In genomic region chr17:7651959-7652658, GRCh38 we compare ENCODE assay signal across 13 cellular contexts. TPM values are rescaled to one million over a fixed set of nuclear protein-coding genes. Genes with fewer than 3 reads are reported as not detected.
DNase-seq lines count a peak whose midpoint lies in the region; ATAC-seq and TF ChIP-seq lines count a peak whose summit lies in the region.
"Had no signal": no experiment of that assay in that cellular context is flagged by ENCODE, and none has a peak within 500 bp of the region (broad histone marks: within the 10 kb centered on the region; RNA-seq: fewer than 3 reads in every experiment).

No MANE protein-coding gene starts in this region.

- peaks cover 11 to 21% of the 10 kb centered on the region in 2 donors for H3K4me1 ChIP-seq in naive thymus-derived CD4-positive, alpha-beta T cell (ENCODE audit: control insufficient read depth in 2 of 2, insufficient read depth in 2 of 2, low read length in 2 of 2)
- peaks cover 0 to 30% (median 18%) of the 10 kb centered on the region in 4 donors for H3K4me1 ChIP-seq in tibial nerve

- no peak for ATAC-seq in naive thymus-derived CD4-positive, alpha-beta T cell
- ATAC-seq in HG03045 (IDR thresholded peaks at IDR 0.05; ENCODE audit: unreplicated experiment) (no peak), HG02870 (IDR thresholded peaks at IDR 0.05; ENCODE audit: unreplicated experiment) (no peak)

- CTCF ChIA-PET in activated naive CD4-positive, alpha-beta T cell treated with anti-CD3 and anti-CD28 coated beads for 36 hours (lab: Charles Lee): interaction anchor here (0.5 to 2.9 kb wide), 3 partner anchors 21 to 35 kb away, joined by 3 to 20 read pairs (median 12); partner anchors contain the start of genes SHBG, TP53 and WRAP53
- CTCF ChIA-PET in naive thymus-derived CD4-positive, alpha-beta T cell (lab: Charles Lee): interaction anchor here (0.6 to 1.8 kb wide), 3 partner anchors 15 to 206 kb away, joined by 3 to 11 read pairs (median 3); partner anchors contain the start of genes TP53 and WRAP53

- H3K27ac Mint-ChIP-seq in activated naive CD4-positive, alpha-beta T cell treated with anti-CD3 and anti-CD28 coated beads for 36 hours: no peak overlapping the region
- H3K27ac Mint-ChIP-seq in naive thymus-derived CD4-positive, alpha-beta T cell: no peak overlapping the region

- peaks cover 18% of the 10 kb centered on the region for H3K4me1 Mint-ChIP-seq in activated naive CD4-positive, alpha-beta T cell treated with anti-CD3 and anti-CD28 coated beads for 36 hours (ENCODE audit: low read depth)
- peaks cover 10 to 21% (median 15%) of the 10 kb centered on the region in 7 donors for H3K4me1 Mint-ChIP-seq in naive thymus-derived CD4-positive, alpha-beta T cell

- TF ChIP-seq CTCF in tibial nerve (IDR thresholded peaks at IDR 0.05): no peak

- no peak for DNase-seq in activated naive CD4-positive, alpha-beta T cell treated with anti-CD3 and anti-CD28 coated beads for 36 hours
- no peak for DNase-seq in activated naive CD4-positive, alpha-beta T cell treated with Interleukin-2 at 50 U/mL for 16 hours
- DNase-seq in naive thymus-derived CD4-positive, alpha-beta T cell: no peak
- DNase-seq in tibial nerve (ENCODE audit: low spot score in 2 of 2) (no peak), DMS114 treated with DMSO at 0.1 percent for 48 hours (lab: John Stamatoyannopoulos, UW; ENCODE audit: unreplicated experiment) (no peak)
- DNase-seq: activated CD4-positive, alpha-beta T cell treated with anti-CD3 and anti-CD28 coated beads for 48 hours; AML-193; central memory CD4-positive, alpha-beta T cell; stimulated activated CD4-positive, alpha-beta T cell treated with anti-CD3 and anti-CD28 coated beads, Interleukin-4, amount 100 ng/mL, for 24 hours had no signal

- H3K9me3 Mint-ChIP-seq in activated naive CD4-positive, alpha-beta T cell treated with anti-CD3 and anti-CD28 coated beads for 36 hours: no peaks in the 10 kb centered on the region
- H3K9me3 Mint-ChIP-seq in naive thymus-derived CD4-positive, alpha-beta T cell: peaks cover 0 to 1% (median 0%) of the 10 kb centered on the region in 11 donors

- TF ChIP-seq POLR2A in tibial nerve (IDR thresholded peaks at IDR 0.05): no peak

- H3K27me3 Mint-ChIP-seq in activated naive CD4-positive, alpha-beta T cell treated with anti-CD3 and anti-CD28 coated beads for 36 hours (ENCODE audit: low read depth): peaks cover 22% of the 10 kb centered on the region
- H3K27me3 Mint-ChIP-seq in naive thymus-derived CD4-positive, alpha-beta T cell: peaks cover 17 to 64% (median 33%) of the 10 kb centered on the region in 5 donors

- no peaks in the 10 kb centered on the region for H3K36me3 Mint-ChIP-seq in activated naive CD4-positive, alpha-beta T cell treated with anti-CD3 and anti-CD28 coated beads for 36 hours (ENCODE audit: low read depth)
- H3K36me3 Mint-ChIP-seq in naive thymus-derived CD4-positive, alpha-beta T cell: peaks cover 0 to 4% (median 0%) of the 10 kb centered on the region in 5 donors

- intact Hi-C loops in activated naive CD4-positive, alpha-beta T cell treated with anti-CD3 and anti-CD28 coated beads for 36 hours (cut with micrococcal nuclease): loop anchor here (5.0 kb wide), 1 partner anchor 65 kb away; the partner anchor contains the start of gene DNAH2
- intact Hi-C loops in naive thymus-derived CD4-positive, alpha-beta T cell (cut with micrococcal nuclease): loop anchor here (2.0 kb wide), 2 partner anchors 35 to 79 kb away; partner anchors contain the start of gene TP53 (in 2 of the 2)

- no peak for TF ChIP-seq EP300 in tibial nerve (IDR thresholded peaks at IDR 0.05)

- WGBS in tibial nerve, 2 donors: 10 to 21% methylated on average over 17 to 21 of the region's 22 CpGs

- H3K27ac ChIP-seq in cingulate gyrus (ENCODE audit: low read depth, low read length) (peak overlapping the region; percentile 69), tibial nerve (peak overlapping the region; percentile 1 to 88 (median 74))
- no peak overlapping the region for H3K27ac ChIP-seq in naive thymus-derived CD4-positive, alpha-beta T cell (ENCODE audit: low read depth, low read length)

- H3K27me3 ChIP-seq in naive thymus-derived CD4-positive, alpha-beta T cell (ENCODE audit: control insufficient read depth in 2 of 2, insufficient read depth in 2 of 2, low read length in 2 of 2): peaks cover 0 to 15% of the 10 kb centered on the region in 2 donors
- peaks cover 0 to 38% of the 10 kb centered on the region in 2 donors for H3K27me3 ChIP-seq in tibial nerve

- peak overlapping the region; percentile 22 for H3K4me3 Mint-ChIP-seq in activated naive CD4-positive, alpha-beta T cell treated with anti-CD3 and anti-CD28 coated beads for 36 hours
- H3K4me3 Mint-ChIP-seq in naive thymus-derived CD4-positive, alpha-beta T cell: peak overlapping the region in 9 of 10 donors; percentile 32 to 92 (median 61)

- H3K4me3 ChIP-seq in naive thymus-derived CD4-positive, alpha-beta T cell (ENCODE audit: low read length): no peak overlapping the region
- H3K4me3 ChIP-seq in tibial nerve: peak overlapping the region; percentile 28 to 62 (median 52)

- POLR2A ChIA-PET in naive thymus-derived CD4-positive, alpha-beta T cell (lab: Charles Lee): interaction anchor here (2.1 to 3.1 kb wide), 2 partner anchors 10 to 34 kb away, joined by 10 to 55 read pairs; partner anchors contain the start of genes TP53 and WRAP53

- no peaks in the 10 kb centered on the region for H3K9me3 ChIP-seq in naive thymus-derived CD4-positive, alpha-beta T cell (ENCODE audit: control insufficient read depth in 2 of 3, low read length in 3 of 3)
- H3K9me3 ChIP-seq in tibial nerve: no peaks in the 10 kb centered on the region

- H3K36me3 ChIP-seq in naive thymus-derived CD4-positive, alpha-beta T cell (ENCODE audit: control insufficient read depth in 2 of 3, insufficient read depth in 3 of 3, low read length in 3 of 3): no peaks in the 10 kb centered on the region
- H3K36me3 ChIP-seq in tibial nerve: no peaks in the 10 kb centered on the region

RNA-seq across cellular contexts. Expression of gene ATP1B2, which starts 1.4 kb away (rescaled TPM):
- total RNA-seq in activated naive CD4-positive, alpha-beta T cell treated with anti-CD3 and anti-CD28 coated beads for 36 hours: under 1 TPM; 0.14 to 0.30 TPM
- 1 to 10 TPM in 1 of 5 experiments, under 1 TPM in 4; 0.12 to 1.1 (median 0.29) TPM for total RNA-seq in naive thymus-derived CD4-positive, alpha-beta T cell
- polyA plus RNA-seq in naive thymus-derived CD4-positive, alpha-beta T cell: not detected
- 1 to 10 TPM; 1.5 to 3.9 (median 1.9) TPM for total RNA-seq in tibial nerve
- total RNA-seq: HT1080 had no signal

RNA-seq across cellular contexts. Expression of gene SHBG, which starts 22.2 kb away (rescaled TPM):
- total RNA-seq in activated naive CD4-positive, alpha-beta T cell treated with anti-CD3 and anti-CD28 coated beads for 36 hours: not detected
- not detected for total RNA-seq in naive thymus-derived CD4-positive, alpha-beta T cell
- not detected for polyA plus RNA-seq in naive thymus-derived CD4-positive, alpha-beta T cell
- total RNA-seq in tibial nerve: 1 to 10 TPM in 1 of 4 donors, under 1 TPM in 1, not detected in 2; 0.63 to 1.2 TPM
- total RNA-seq: HT1080 had no signal

RNA-seq across cellular contexts. Expression of gene SAT2, which starts 24.5 kb away (rescaled TPM):
- total RNA-seq in activated naive CD4-positive, alpha-beta T cell treated with anti-CD3 and anti-CD28 coated beads for 36 hours: 10 to 100 TPM; 14.3 to 16.9 TPM
- 10 to 100 TPM; 26.5 to 95.0 (median 77.2) TPM for total RNA-seq in naive thymus-derived CD4-positive, alpha-beta T cell
- polyA plus RNA-seq in naive thymus-derived CD4-positive, alpha-beta T cell: 10 to 100 TPM; 42.0 to 47.2 TPM
- 100 to 1,000 TPM in 1 of 4 donors, 10 to 100 TPM in 3; 69.3 to 130 (median 82.0) TPM for total RNA-seq in tibial nerve

RNA-seq across cellular contexts. Expression of gene TP53, which starts 35.2 kb away (rescaled TPM):
- total RNA-seq in activated naive CD4-positive, alpha-beta T cell treated with anti-CD3 and anti-CD28 coated beads for 36 hours: 100 to 1,000 TPM; 148 to 149 TPM
- 100 to 1,000 TPM in 3 of 5 experiments, 10 to 100 TPM in 2; 57.9 to 226 (median 104) TPM for total RNA-seq in naive thymus-derived CD4-positive, alpha-beta T cell
- polyA plus RNA-seq in naive thymus-derived CD4-positive, alpha-beta T cell: 10 to 100 TPM; 30.9 to 32.5 TPM
- 10 to 100 TPM; 26.7 to 32.1 (median 30.0) TPM for total RNA-seq in tibial nerve

RNA-seq across cellular contexts. Expression of gene WRAP53, which starts 36.2 kb away (rescaled TPM):
- 10 to 100 TPM; 13.7 to 14.7 TPM for total RNA-seq in activated naive CD4-positive, alpha-beta T cell treated with anti-CD3 and anti-CD28 coated beads for 36 hours
- 10 to 100 TPM in 2 of 5 experiments, 1 to 10 TPM in 3; 6.7 to 21.1 (median 9.6) TPM for total RNA-seq in naive thymus-derived CD4-positive, alpha-beta T cell
- 10 to 100 TPM in 1 of 2 donors, 1 to 10 TPM in 1; 9.6 to 18.9 TPM for polyA plus RNA-seq in naive thymus-derived CD4-positive, alpha-beta T cell
- total RNA-seq in tibial nerve: 1 to 10 TPM; 3.6 to 8.0 (median 4.8) TPM
